Comparison of ENCODE assay signal across 28 cellular contexts in the genomic region with DNA sequence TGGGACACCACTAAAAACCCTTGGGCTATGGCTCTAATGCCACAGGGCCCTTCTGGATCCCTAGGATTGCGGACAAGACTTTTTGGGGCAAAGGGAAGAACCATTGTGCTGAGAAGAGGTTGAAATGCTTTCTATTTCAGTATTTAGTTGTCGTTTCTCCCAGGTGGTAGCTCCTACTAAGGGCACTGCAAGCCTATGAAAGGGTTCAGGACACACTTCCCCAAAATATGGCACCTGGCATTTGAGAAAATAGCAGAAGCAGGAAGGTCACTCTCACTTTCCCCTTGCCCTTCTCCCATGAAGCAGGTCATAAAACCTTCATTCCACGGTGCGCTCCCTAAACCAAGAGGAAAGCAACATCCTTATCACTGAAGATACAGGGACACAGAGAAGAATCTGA.
"Had no signal": no experiment of that assay in that cellular context is flagged by ENCODE, and none has a peak within 500 bp of the region (broad histone marks: within the 10 kb centered on the region; RNA-seq: fewer than 3 reads in every experiment).

No MANE protein-coding gene starts in this region.

- H3K4me3 ChIP-seq: adrenal gland, body of pancreas, colonic mucosa had no signal

- H3K9me3 Mint-ChIP-seq: activated B cell treated with CpG ODN at 0.5 μM for 24 hours; activated CD8-positive, alpha-beta T cell treated with anti-CD3 and anti-CD28 coated beads for 36 hours; activated naive CD4-positive, alpha-beta T cell treated with anti-CD3 and anti-CD28 coated beads for 36 hours; activated naive CD4-positive, alpha-beta T cell treated with anti-CD3 and anti-CD28 coated beads, Interleukin-2, amount 50 U/mL, for 24 hours; activated naive CD8-positive, alpha-beta T cell treated with anti-CD3 and anti-CD28 coated beads for 36 hours; activated naive CD8-positive, alpha-beta T cell treated with anti-CD3 and anti-CD28 coated beads, Interleukin-2, amount 50 U/mL, for 24 hours; activated T-helper 2 cell treated with anti-CD3 and anti-CD28 coated beads, Interferon-gamma antibody, Interleukin-2, Interleukin-4, amounts not matched to agents 10 μg/mL and 5 μg/mL and 100 μg/mL, durations not matched to agents 14 hours and 24 hours and 36 hours had no signal

- DNase-seq: activated B cell treated with CpG ODN at 0.5 μM for 24 hours; activated CD4-positive, alpha-beta T cell treated with anti-CD3 and anti-CD28 coated beads for 48 hours; activated CD4-positive, alpha-beta T cell treated with anti-CD3 and anti-CD28 coated beads, Interleukin-2, amount 50 U/mL, for 1 hour; activated CD4-positive, alpha-beta T cell treated with anti-CD3 and anti-CD28 coated beads, Interleukin-2, amount 50 U/mL, for 48 hours; activated CD8-positive, alpha-beta memory T cell treated with anti-CD3 and anti-CD28 coated beads, Interleukin-2, amount 10 ng/mL, durations not matched to agents 7 days and 5 days; activated CD8-positive, alpha-beta memory T cell treated with anti-CD3 and anti-CD28 coated beads, Interleukin-2, amount 50 U/mL, for 4 hours; activated CD8-positive, alpha-beta T cell treated with anti-CD3 and anti-CD28 coated beads for 36 hours; activated effector memory CD4-positive, alpha-beta T cell treated with anti-CD3 and anti-CD28 coated beads, Interleukin-2, amount 50 U/mL, for 16 hours; activated naive CD4-positive, alpha-beta T cell treated with anti-CD3 and anti-CD28 coated beads for 36 hours; activated naive CD8-positive, alpha-beta T cell treated with anti-CD3 and anti-CD28 coated beads for 36 hours; activated naive CD8-positive, alpha-beta T cell treated with anti-CD3 and anti-CD28 coated beads, Interleukin-2, amount 50 U/mL, for 24 hours; activated T-cell treated with anti-CD3 and anti-CD28 coated beads, Interleukin-2, amount 50 U/mL, for 1 hour; activated T-cell treated with anti-CD3 and anti-CD28 coated beads, Interleukin-2, amount 50 U/mL, for 48 hours; adrenal gland; amygdala; aorta; body of pancreas; colonic mucosa; effector CD8-positive, alpha-beta T cell; foreskin fibroblast; head of caudate nucleus; T-helper 2 cell had no signal

- H3K4me3 Mint-ChIP-seq: activated B cell treated with CpG ODN at 0.5 μM for 24 hours; activated CD8-positive, alpha-beta memory T cell treated with anti-CD3 and anti-CD28 coated beads, Interleukin-2, amount 10 ng/mL, durations not matched to agents 7 days and 5 days; activated CD8-positive, alpha-beta T cell treated with anti-CD3 and anti-CD28 coated beads for 36 hours; activated naive CD4-positive, alpha-beta T cell treated with anti-CD3 and anti-CD28 coated beads for 36 hours; activated naive CD4-positive, alpha-beta T cell treated with anti-CD3 and anti-CD28 coated beads, Interleukin-2, amount 50 U/mL, for 24 hours; activated naive CD8-positive, alpha-beta T cell treated with anti-CD3 and anti-CD28 coated beads for 36 hours; activated naive CD8-positive, alpha-beta T cell treated with anti-CD3 and anti-CD28 coated beads, Interleukin-2, amount 50 U/mL, for 24 hours; activated T-helper 1 cell treated with anti-CD3 and anti-CD28 coated beads, Interleukin-12 subunit alpha, Interleukin-12 subunit beta, Interleukin-2, Interleukin-4 antibody, amounts not matched to agents 30 ng/mL and 10 ng/mL and 1 ng/mL, durations not matched to agents 14 hours and 24 hours and 36 hours had no signal

- H3K27me3 Mint-ChIP-seq: activated B cell treated with CpG ODN at 0.5 μM for 24 hours; activated CD8-positive, alpha-beta memory T cell treated with anti-CD3 and anti-CD28 coated beads, Interleukin-2, amount 10 ng/mL, durations not matched to agents 7 days and 5 days; activated CD8-positive, alpha-beta T cell treated with anti-CD3 and anti-CD28 coated beads for 36 hours; activated naive CD4-positive, alpha-beta T cell treated with anti-CD3 and anti-CD28 coated beads, Interleukin-2, amount 50 U/mL, for 24 hours; activated naive CD8-positive, alpha-beta T cell treated with anti-CD3 and anti-CD28 coated beads for 36 hours; activated naive CD8-positive, alpha-beta T cell treated with anti-CD3 and anti-CD28 coated beads, Interleukin-2, amount 50 U/mL, for 24 hours had no signal

- H3K36me3 ChIP-seq: adrenal gland, colonic mucosa had no signal

- ATAC-seq: activated CD4-positive, CD25-positive, alpha-beta regulatory T cell treated with anti-CD3 and anti-CD28 coated beads, Interleukin-2, amount 50 U/mL, for 24 hours; activated CD8-positive, alpha-beta memory T cell treated with anti-CD3 and anti-CD28 coated beads, Interleukin-2, amount 10 ng/mL, durations not matched to agents 7 days and 5 days; activated CD8-positive, alpha-beta T cell treated with anti-CD3 and anti-CD28 coated beads for 36 hours; activated naive CD8-positive, alpha-beta T cell treated with anti-CD3 and anti-CD28 coated beads, Interleukin-2, amount 50 U/mL, for 24 hours; body of pancreas; esophagus mucosa had no signal

- H3K27me3 ChIP-seq: adrenal gland, body of pancreas, colonic mucosa had no signal

- H3K36me3 Mint-ChIP-seq: activated CD8-positive, alpha-beta memory T cell treated with anti-CD3 and anti-CD28 coated beads, Interleukin-2, amount 10 ng/mL, durations not matched to agents 7 days and 5 days; activated naive CD4-positive, alpha-beta T cell treated with anti-CD3 and anti-CD28 coated beads, Interleukin-2, amount 50 U/mL, for 24 hours; activated naive CD8-positive, alpha-beta T cell treated with anti-CD3 and anti-CD28 coated beads for 36 hours had no signal

- H3K4me1 ChIP-seq: adrenal gland, body of pancreas, colonic mucosa had no signal

- H3K27ac ChIP-seq: adrenal gland, body of pancreas, colonic mucosa, VCaP had no signal

- H3K9me3 ChIP-seq: adrenal gland, body of pancreas, colonic mucosa had no signal

- H3K27ac Mint-ChIP-seq: activated B cell treated with CpG ODN at 0.5 μM for 24 hours; activated CD8-positive, alpha-beta memory T cell treated with anti-CD3 and anti-CD28 coated beads, Interleukin-2, amount 10 ng/mL, durations not matched to agents 7 days and 5 days; activated CD8-positive, alpha-beta T cell treated with anti-CD3 and anti-CD28 coated beads for 36 hours; activated naive CD4-positive, alpha-beta T cell treated with anti-CD3 and anti-CD28 coated beads for 36 hours; activated naive CD4-positive, alpha-beta T cell treated with anti-CD3 and anti-CD28 coated beads, Interleukin-2, amount 50 U/mL, for 24 hours; activated naive CD8-positive, alpha-beta T cell treated with anti-CD3 and anti-CD28 coated beads for 36 hours; activated naive CD8-positive, alpha-beta T cell treated with anti-CD3 and anti-CD28 coated beads, Interleukin-2, amount 50 U/mL, for 24 hours; activated T-helper 1 cell treated with anti-CD3 and anti-CD28 coated beads, Interleukin-12 subunit alpha, Interleukin-12 subunit beta, Interleukin-2, Interleukin-4 antibody, amounts not matched to agents 30 ng/mL and 10 ng/mL and 1 ng/mL, durations not matched to agents 14 hours and 24 hours and 36 hours; activated T-helper 2 cell treated with anti-CD3 and anti-CD28 coated beads, Interferon-gamma antibody, Interleukin-2, Interleukin-4, amounts not matched to agents 10 μg/mL and 5 μg/mL and 100 μg/mL, durations not matched to agents 14 hours and 24 hours and 36 hours had no signal

- H3K4me1 Mint-ChIP-seq: activated B cell treated with CpG ODN at 0.5 μM for 24 hours; activated CD8-positive, alpha-beta memory T cell treated with anti-CD3 and anti-CD28 coated beads, Interleukin-2, amount 10 ng/mL, durations not matched to agents 7 days and 5 days; activated naive CD4-positive, alpha-beta T cell treated with anti-CD3 and anti-CD28 coated beads, Interleukin-2, amount 50 U/mL, for 24 hours; activated naive CD8-positive, alpha-beta T cell treated with anti-CD3 and anti-CD28 coated beads for 36 hours; activated naive CD8-positive, alpha-beta T cell treated with anti-CD3 and anti-CD28 coated beads, Interleukin-2, amount 50 U/mL, for 24 hours had no signal
